29 cellular contexts compared by ENCODE assay signal in genomic region chr14:40393143-40393542, GRCh38.
"Had no signal": no experiment of that assay in that cellular context is flagged by ENCODE, and none has a peak within 500 bp of the region (broad histone marks: within the 10 kb centered on the region; RNA-seq: fewer than 3 reads in every experiment).

No MANE protein-coding gene starts in this region.

- H3K4me3 ChIP-seq: cardiac muscle cell, esophagus muscularis mucosa, gastrocnemius medialis, heart left ventricle had no signal

- H3K4me1 ChIP-seq: esophagus muscularis mucosa, foreskin keratinocyte, gastrocnemius medialis, heart left ventricle had no signal

- FAIRE-seq: astrocyte, colon, endometrium, endothelial cell of umbilical vein had no signal

- ATAC-seq: activated CD4-positive, CD25-positive, alpha-beta regulatory T cell treated with anti-CD3 and anti-CD28 coated beads, Interleukin-2, amount 50 U/mL, for 24 hours; activated CD8-positive, alpha-beta T cell treated with anti-CD3 and anti-CD28 coated beads for 36 hours; activated T-cell treated with anti-CD3 and anti-CD28 coated beads, Interleukin-2, amount 50 U/mL, for 4 hours; activated T-helper 17 cell treated with anti-CD3 and anti-CD28 coated beads, Interleukin-2, amount 50 U/mL, for 72 hours; foreskin keratinocyte; gastrocnemius medialis; heart left ventricle; T-cell had no signal

- H3K9me3 ChIP-seq: esophagus muscularis mucosa, gastrocnemius medialis, heart left ventricle had no signal

- H3K36me3 ChIP-seq: cardiac muscle cell, esophagus muscularis mucosa, gastrocnemius medialis, heart left ventricle, WERI-Rb-1 had no signal

- H3K27me3 ChIP-seq: cardiac muscle cell, esophagus muscularis mucosa, foreskin keratinocyte, gastrocnemius medialis, heart left ventricle had no signal

- DNase-seq: activated B cell treated with CpG ODN at 0.5 μM for 24 hours; activated CD4-positive, alpha-beta T cell treated with anti-CD3 and anti-CD28 coated beads for 48 hours; activated CD4-positive, alpha-beta T cell treated with anti-CD3 and anti-CD28 coated beads, Interleukin-2, amount 50 U/mL, for 1 hour; activated CD4-positive, alpha-beta T cell treated with anti-CD3 and anti-CD28 coated beads, Interleukin-2, amount 50 U/mL, for 48 hours; activated CD8-positive, alpha-beta memory T cell treated with anti-CD3 and anti-CD28 coated beads for 24 hours; activated CD8-positive, alpha-beta T cell treated with anti-CD3 and anti-CD28 coated beads for 36 hours; activated effector memory CD4-positive, alpha-beta T cell treated with Interleukin-2 at 50 U/mL for 16 hours; activated gamma-delta T cell treated with Interleukin-2 at 50 U/mL for 16 hours; activated naive CD4-positive, alpha-beta T cell treated with anti-CD3 and anti-CD28 coated beads, Interleukin-2, amount 50 U/mL, for 16 hours; activated naive CD4-positive, alpha-beta T cell treated with Interleukin-2 at 50 U/mL for 16 hours; activated T-cell treated with anti-CD3 and anti-CD28 coated beads, Interleukin-2, amount 50 U/mL, for 4 hours; amniotic stem cell; anterior cingulate cortex; effector CD8-positive, alpha-beta T cell; gastrocnemius medialis; glutamatergic neuron; heart left ventricle; T-cell; T1000; WERI-Rb-1 had no signal

- H3K27ac ChIP-seq: cardiac muscle cell, esophagus muscularis mucosa, foreskin keratinocyte, gastrocnemius medialis, heart left ventricle, WERI-Rb-1 had no signal
